In the genomic region with DNA sequence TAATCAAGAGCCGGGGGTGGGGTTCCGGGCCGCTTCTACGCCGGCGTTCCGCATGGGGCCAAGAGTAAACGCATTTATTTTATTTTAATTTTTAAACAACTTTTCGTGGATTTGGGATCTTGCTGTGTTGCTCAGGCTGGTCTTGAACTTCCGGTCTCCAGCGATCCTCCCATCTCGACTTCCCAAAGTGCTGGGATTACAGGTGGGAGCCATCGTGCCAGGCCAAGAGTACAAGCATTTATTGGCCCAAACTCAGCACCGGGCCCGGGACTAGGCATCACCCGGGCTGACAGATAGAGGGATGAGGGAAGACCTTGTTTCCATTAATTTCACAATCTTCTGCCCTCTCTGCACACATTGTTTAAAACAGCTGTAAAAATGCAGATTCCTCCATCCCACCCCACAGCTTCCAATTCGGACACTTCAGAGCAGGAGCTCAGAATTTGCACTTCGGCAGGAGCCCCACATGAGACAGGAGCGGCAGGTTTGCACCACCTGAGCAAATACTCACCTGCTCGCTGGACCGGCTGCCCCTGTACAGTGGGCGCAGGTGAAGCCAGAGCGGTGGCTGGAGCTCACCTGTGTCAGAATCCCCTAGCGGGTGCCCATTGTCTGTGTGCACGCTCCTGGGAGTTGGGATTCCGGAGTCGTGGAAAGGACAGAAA, we compare ENCODE assay signal across 8 cellular contexts. TPM values are rescaled to one million over a fixed set of nuclear protein-coding genes. Genes with fewer than 3 reads are reported as not detected.
DNase-seq lines count a peak whose midpoint lies in the region; ATAC-seq, FAIRE-seq and TF ChIP-seq lines count a peak whose summit lies in the region.

No MANE protein-coding gene starts in this region.

- FAIRE-seq in keratinocyte (lab: Jason Lieb, UNC): no peak

- no peak overlapping the region for H3K9ac ChIP-seq in keratinocyte (ENCODE audit: control insufficient read depth, extremely low read depth, insufficient read depth, low read length)

- peaks cover 0 to 16% (median 8%) of the 10 kb centered on the region in 12 donors for H3K4me1 ChIP-seq in heart left ventricle
- no peaks in the 10 kb centered on the region for H3K4me1 ChIP-seq in keratinocyte (ENCODE audit: control insufficient read depth, extremely low read depth, insufficient read depth, low read length)
- peaks cover 11 to 21% (median 17%) of the 10 kb centered on the region in 4 donors for H3K4me1 ChIP-seq in upper lobe of left lung

- peak overlapping the region; percentile 71 for H3K4me3 Mint-ChIP-seq in activated CD8-positive, alpha-beta T cell treated with anti-CD3 and anti-CD28 coated beads, Interleukin-2, amount 10 ng/mL, durations not matched to agents 7 days and 5 days

- H3K4me1 Mint-ChIP-seq in activated CD8-positive, alpha-beta T cell treated with anti-CD3 and anti-CD28 coated beads, Interleukin-2, amount 10 ng/mL, durations not matched to agents 7 days and 5 days (ENCODE audit: low read depth): peaks cover 24% of the 10 kb centered on the region

- DNase-seq in heart left ventricle: peak in 1 of 5 donors; percentile 8
- DNase-seq in Right ventricle myocardium inferior (ENCODE audit: missing footprints): no peak
- DNase-seq in activated CD8-positive, alpha-beta T cell treated with anti-CD3 and anti-CD28 coated beads, Interleukin-2, amount 10 ng/mL, durations not matched to agents 7 days and 5 days: no peak
- DNase-seq in keratinocyte (ENCODE audit: low read depth, low spot score): no peak
- DNase-seq in upper lobe of left lung: no peak
- no peak for DNase-seq in KBM-7
- DNase-seq in midbrain (lab: John Stamatoyannopoulos, UW): no peak
- DNase-seq in NOMO-1 treated with DMSO at 0.1 percent for 48 hours (lab: John Stamatoyannopoulos, UW; ENCODE audit: unreplicated experiment): no peak

- intact Hi-C loops in heart left ventricle (cut with DNase I) (no loop called here), Right ventricle myocardium inferior (cut with DNase I) (no loop called here)

- no peaks in the 10 kb centered on the region for H3K9me3 ChIP-seq in heart left ventricle
- H3K9me3 ChIP-seq in keratinocyte (ENCODE audit: control insufficient read depth, low read depth, low read length): no peaks in the 10 kb centered on the region
- H3K9me3 ChIP-seq in upper lobe of left lung: no peaks in the 10 kb centered on the region

- H3K4me3 ChIP-seq in heart left ventricle (peak overlapping the region in 11 of 12 donors; percentile 29 to 83 (median 69)), keratinocyte (ENCODE audit: control insufficient read depth in 2 of 3, extremely low read depth in 1 of 3, insufficient read depth in 2 of 3, low read depth in 1 of 3, low read length in 3 of 3) (peak overlapping the region in 2 of 3 experiments; percentile 38 to 55), upper lobe of left lung (peak overlapping the region in 3 of 4 donors; percentile 62 to 92 (median 70))

- in situ Hi-C loops in KBM-7 (cut with MboI; ENCODE audit: low pct_unique_long_range_greater_than_20kb, low sequenced_read_pairs): no loop called here

- H3K36me3 ChIP-seq in heart left ventricle (no peaks in the 10 kb centered on the region), keratinocyte (ENCODE audit: control insufficient read depth in 2 of 2, extremely low read depth in 1 of 2, insufficient read depth in 2 of 2, low read length in 2 of 2) (peaks cover 0 to 1% of the 10 kb centered on the region in 2 experiments), upper lobe of left lung (no peaks in the 10 kb centered on the region)

- H3K9me1 ChIP-seq in keratinocyte (ENCODE audit: control insufficient read depth, extremely low read depth, insufficient read depth, low read length): no peaks in the 10 kb centered on the region

- POLR2A ChIA-PET in activated CD8-positive, alpha-beta T cell treated with anti-CD3 and anti-CD28 coated beads, Interleukin-2, amount 10 ng/mL, durations not matched to agents 7 days and 5 days (lab: Charles Lee): no interaction called here

- peaks cover 13% of the 10 kb centered on the region for H3K27me3 Mint-ChIP-seq in activated CD8-positive, alpha-beta T cell treated with anti-CD3 and anti-CD28 coated beads, Interleukin-2, amount 10 ng/mL, durations not matched to agents 7 days and 5 days (ENCODE audit: low read depth)

- H3K36me3 Mint-ChIP-seq in activated CD8-positive, alpha-beta T cell treated with anti-CD3 and anti-CD28 coated beads, Interleukin-2, amount 10 ng/mL, durations not matched to agents 7 days and 5 days (ENCODE audit: low read depth): peaks cover 17% of the 10 kb centered on the region

- no peaks in the 10 kb centered on the region for H3K9me3 Mint-ChIP-seq in activated CD8-positive, alpha-beta T cell treated with anti-CD3 and anti-CD28 coated beads, Interleukin-2, amount 10 ng/mL, durations not matched to agents 7 days and 5 days (ENCODE audit: insufficient read depth)

- H3K27ac ChIP-seq in heart left ventricle (no peak overlapping the region), keratinocyte (ENCODE audit: control insufficient read depth, insufficient read depth, low read length) (no peak overlapping the region), upper lobe of left lung (no peak overlapping the region)

- CTCF ChIA-PET in activated CD8-positive, alpha-beta T cell treated with anti-CD3 and anti-CD28 coated beads, Interleukin-2, amount 10 ng/mL, durations not matched to agents 7 days and 5 days (lab: Charles Lee): interaction anchor here (1.0 to 1.1 kb wide), 2 partner anchors 32 to 74 kb away, joined by 3 to 7 read pairs; no protein-coding TSS in a partner anchor

- H4K20me1 ChIP-seq in keratinocyte (ENCODE audit: control insufficient read depth, extremely low read depth, insufficient read depth, low read length): no peaks in the 10 kb centered on the region

- TF ChIP-seq CTCF in heart left ventricle (IDR thresholded peaks at IDR 0.05) (no peak), keratinocyte (optimal IDR thresholded peaks at IDR 0.05 in 1 of 3, IDR thresholded peaks at IDR 0.05 in 1 of 3, conservative IDR thresholded peaks at IDR 0.05 in 1 of 3; ENCODE audit: extremely low read depth in 1 of 3, insufficient read depth in 2 of 3, low read length in 3 of 3) (no peak), upper lobe of left lung (IDR thresholded peaks at IDR 0.05) (no peak)

- dilution Hi-C loops in keratinocyte (cut with MboI; ENCODE audit: extremely low pct_ligation_motif_present, low sequenced_read_pairs): no loop called here

- H3K27ac Mint-ChIP-seq in activated CD8-positive, alpha-beta T cell treated with anti-CD3 and anti-CD28 coated beads, Interleukin-2, amount 10 ng/mL, durations not matched to agents 7 days and 5 days: no peak overlapping the region

- WGBS in heart left ventricle, 4 donors: 40 to 45% (median 43%) methylated on average over 27 of the region's 27 CpGs
- 36 to 38% methylated on average over 23 to 27 of the region's 27 CpGs for WGBS in upper lobe of left lung, 2 donors

- H3K27me3 ChIP-seq in heart left ventricle (peaks cover 0 to 5% (median 0%) of the 10 kb centered on the region in 9 donors), keratinocyte (ENCODE audit: control insufficient read depth, extremely low read depth, insufficient read depth, low read length) (no peaks in the 10 kb centered on the region), upper lobe of left lung (no peaks in the 10 kb centered on the region)

- H2AFZ ChIP-seq in keratinocyte (ENCODE audit: control insufficient read depth, low read length): no peak overlapping the region

- peak overlapping the region; percentile 54 for H3K4me2 ChIP-seq in keratinocyte (ENCODE audit: control insufficient read depth, extremely low read depth, insufficient read depth, low read depth, low read length)

- H3K79me2 ChIP-seq in keratinocyte (ENCODE audit: control insufficient read depth, insufficient read depth, low read length): peaks cover 2% of the 10 kb centered on the region

- no peak for TF ChIP-seq POLR2A in heart left ventricle (IDR thresholded peaks at IDR 0.05)
- TF ChIP-seq POLR2A in upper lobe of left lung (IDR thresholded peaks at IDR 0.05): no peak

- no peak for TF ChIP-seq EP300 in upper lobe of left lung (IDR thresholded peaks at IDR 0.05)

- ATAC-seq in heart left ventricle: no peak
- ATAC-seq in Right ventricle myocardium inferior: no peak
- no peak for ATAC-seq in activated CD8-positive, alpha-beta T cell treated with anti-CD3 and anti-CD28 coated beads, Interleukin-2, amount 10 ng/mL, durations not matched to agents 7 days and 5 days
- ATAC-seq in upper lobe of left lung (ENCODE audit: low FRiP score in 2 of 2): no peak

RNA-seq across cellular contexts. Expression of gene GINS2, which starts 0.7 kb away (rescaled TPM):
- total RNA-seq in heart left ventricle (1 to 10 TPM in 1 of 9 donors, under 1 TPM in 7, not detected in 1; 0.19 to 4.2 (median 0.56) TPM), Right ventricle myocardium inferior (1.4 TPM), upper lobe of left lung (under 1 TPM in 4 of 6 donors, not detected in 2; 0.39 to 0.91 (median 0.75) TPM)
- polyA plus RNA-seq in heart left ventricle (under 1 TPM; 0.15 to 0.36 TPM), keratinocyte (2.0 to 11.2 TPM (median 10.4 TPM) in 3 replicates)
- total RNA-seq in activated CD8-positive, alpha-beta T cell treated with anti-CD3 and anti-CD28 coated beads, Interleukin-2, amount 10 ng/mL, durations not matched to agents 7 days and 5 days: 10 to 100 TPM; 51.3 to 53.5 TPM
- 0.66 TPM for polyA plus RNA-seq in keratinocyte (2011; ENCODE audit: low read depth)
- polyA plus RNA-seq in keratinocyte (2011; cell fraction: cytosol; rRNA removed): 3.3 and 4.0 TPM in 2 replicates
- 1.6 and 1.7 TPM in 2 replicates for polyA plus RNA-seq in keratinocyte (2011; cell fraction: nucleus; rRNA removed)
- polyA plus RNA-seq in keratinocyte (2012; ENCODE audit: low replicate concordance): 0.68 and 8.4 TPM in 2 replicates
- 0.96 to 4.6 TPM (median 4.0 TPM) in 3 replicates for polyA minus RNA-seq in keratinocyte
- polyA minus RNA-seq in keratinocyte (2011; cell fraction: cytosol; rRNA and poly(A)+ RNA removed): 1.2 TPM
- polyA minus RNA-seq in keratinocyte (2011; cell fraction: nucleus; rRNA and poly(A)+ RNA removed): 0.53 and 0.78 TPM in 2 replicates

Comparison
In these comparisons a context has a peak if more than half of its experiments do, and no peak if none do; other contexts are left out.
1. RNA of gene GINS2, which starts 0.7 kb away (total RNA-seq): 51.3 to 53.5 TPM in activated CD8-positive, alpha-beta T cell treated with anti-CD3 and anti-CD28 coated beads, Interleukin-2, amount 10 ng/mL, durations not matched to agents 7 days and 5 days; 1.4 TPM in Right ventricle myocardium inferior (single experiment), 0.39 to 0.91 TPM in upper lobe of left lung and 0.19 to 4.2 TPM in heart left ventricle; every median in the first group is over 10 times any median in the second.
2. Peak in every context shown above with its lines, with median percentiles within 50 percentile points of each other: H3K4me3 ChIP-seq.